Comparison of ENCODE assay signal across 12 cellular contexts in genomic region chr12:100539209-100539608, GRCh38. TPM values are rescaled to one million over a fixed set of nuclear protein-coding genes. Genes with fewer than 3 reads are reported as not detected.
DNase-seq lines count a peak whose midpoint lies in the region; ATAC-seq and TF ChIP-seq lines count a peak whose summit lies in the region.
"Had no signal": no experiment of that assay in that cellular context is flagged by ENCODE, and none has a peak within 500 bp of the region (broad histone marks: within the 10 kb centered on the region; RNA-seq: fewer than 3 reads in every experiment).

No MANE protein-coding gene starts in this region.

- dilution Hi-C loops in mammary epithelial cell (cut with HindIII; ENCODE audit: low sequenced_read_pairs), result no loop called here

- peaks cover 2% of the 10 kb centered on the region for H3K27me3 ChIP-seq in mammary epithelial cell (ENCODE audit: insufficient read depth, low read length)
- H3K27me3 ChIP-seq: uterus had no signal

- TF ChIP-seq CTCF in NB4 (IDR thresholded peaks at IDR 0.05; ENCODE audit: low read depth, low read length) (no peak), mammary epithelial cell (conservative IDR thresholded peaks at IDR 0.05 in 1 of 2, IDR thresholded peaks at IDR 0.05 in 1 of 2; ENCODE audit: extremely low read depth in 1 of 2, insufficient read depth in 1 of 2, low read depth in 1 of 2, low read length in 2 of 2) (no peak)

- CTCF ChIA-PET in mammary epithelial cell (lab: Charles Lee; ENCODE audit: low non-redundant PET), result no interaction called here

- no peaks in the 10 kb centered on the region for H4K20me1 ChIP-seq in mammary epithelial cell (ENCODE audit: insufficient read depth, low read length)

- H3K4me2 ChIP-seq in mammary epithelial cell (ENCODE audit: insufficient read depth, low read depth, low read length), result no peak overlapping the region

- no peak for ATAC-seq in GM21717 (IDR thresholded peaks at IDR 0.05; ENCODE audit: unreplicated experiment)
- ATAC-seq: left colon had no signal

- intact Hi-C loops in mammary epithelial cell (cut with micrococcal nuclease), result no loop called here

- H3K4me1 ChIP-seq in mammary epithelial cell (ENCODE audit: insufficient read depth, low read length), result no peaks in the 10 kb centered on the region
- H3K4me1 ChIP-seq: uterus had no signal

- H3K4me3 ChIP-seq in NB4 (ENCODE audit: low read depth, low read length), result no peak overlapping the region
- no peak overlapping the region for H3K4me3 ChIP-seq in mammary epithelial cell (replicated peaks in 1 of 3; ENCODE audit: insufficient read depth in 1 of 3, low read depth in 2 of 3, low read length in 3 of 3)
- H3K4me3 ChIP-seq: uterus had no signal

- BruUV-seq in mammary epithelial cell (replicated peaks; lab: Mats Ljungman, UMichigan), result no TSS peak

- H3K36me3 ChIP-seq in mammary epithelial cell (ENCODE audit: insufficient read depth, low read length), result no peaks in the 10 kb centered on the region
- H3K36me3 ChIP-seq: uterus had no signal

- in situ Hi-C loops in mammary epithelial cell (cut with MboI; ENCODE audit: low sequenced_read_pairs in 2 of 2), result no loop called here

- H3K9me3 ChIP-seq in mammary epithelial cell (replicated peaks; ENCODE audit: insufficient read depth, low read length), result no peaks in the 10 kb centered on the region
- H3K9me3 ChIP-seq: uterus had no signal

- 0% methylated on average over 2 of the region's 2 CpGs for WGBS in mammary epithelial cell (ENCODE audit: low coverage, missing lambda C conversion rate)

- no peak overlapping the region for H2AFZ ChIP-seq in mammary epithelial cell (ENCODE audit: low read depth, low read length)

- TF ChIP-seq POLR2A in NB4 (IDR thresholded peaks at IDR 0.05; ENCODE audit: extremely low read depth, insufficient read length), result no peak

- no peak overlapping the region for H3K27ac ChIP-seq in mammary epithelial cell (ENCODE audit: insufficient read depth, low read depth, low read length)
- H3K27ac ChIP-seq: uterus had no signal

- DNase-seq in activated CD4-positive, alpha-beta T cell treated with anti-CD3 and anti-CD28 coated beads for 48 hours, result peak; percentile 22
- no peak for DNase-seq in activated CD4-positive, alpha-beta T cell treated with anti-CD3 and anti-CD28 coated beads, Interleukin-2, amount 50 U/mL, for 4 hours
- peak; percentile 52 for DNase-seq in NB4 (ENCODE audit: low read depth)
- peak; percentile 20 for DNase-seq in mammary epithelial cell
- DNase-seq in myocyte (ENCODE audit: low read depth), result peak; percentile 68
- no peak for DNase-seq in NCI-H2196 treated with DMSO at 0.1 percent for 48 hours (lab: John Stamatoyannopoulos, UW; ENCODE audit: unreplicated experiment)
- DNase-seq in cerebellar nuclear complex (lab: John Stamatoyannopoulos, UW), result no peak
- DNase-seq: activated B cell treated with CpG ODN at 0.5 μM for 24 hours, AML-193, uterus had no signal

- H3K79me2 ChIP-seq in mammary epithelial cell (ENCODE audit: insufficient read depth, low read length), result no peaks in the 10 kb centered on the region

- no peak overlapping the region for H3K9ac ChIP-seq in mammary epithelial cell (ENCODE audit: insufficient read depth, low read length)

RNA-seq across cellular contexts. Expression of gene GAS2L3, which starts 34.3 kb away (rescaled TPM):
- total RNA-seq in mammary epithelial cell, result 10 to 100 TPM in 1 of 2 donors, 1 to 10 TPM in 1; 4.0 to 17.7 TPM
- polyA plus RNA-seq in mammary epithelial cell, result 5.1 TPM
- polyA minus RNA-seq in mammary epithelial cell, result not detected
- total RNA-seq in myocyte, result 5.3 and 10.4 TPM in 2 replicates
- polyA plus RNA-seq in myocyte (2012), result 2.4 TPM

Comparison
In these comparisons a context has a peak if more than half of its experiments do, and no peak if none do; other contexts are left out.
1. DNase-seq: peak in activated CD4-positive, alpha-beta T cell treated with anti-CD3 and anti-CD28 coated beads for 48 hours (single experiment), NB4 (single experiment), mammary epithelial cell (single experiment) and myocyte (single experiment); none in activated CD4-positive, alpha-beta T cell treated with anti-CD3 and anti-CD28 coated beads, Interleukin-2, amount 50 U/mL, for 4 hours (0 of 2), NCI-H2196 treated with DMSO at 0.1 percent for 48 hours (single experiment) and cerebellar nuclear complex (0 of 2).